8 cellular contexts compared by ENCODE assay signal in genomic region chr14:70086685-70087379, GRCh38.
DNase-seq lines count a peak whose midpoint lies in the region; ATAC-seq and TF ChIP-seq lines count a peak whose summit lies in the region.

No MANE protein-coding gene starts in this region.

- peaks cover 0 to 22% of the 10 kb centered on the region in 2 donors for H3K27me3 ChIP-seq in breast epithelium

- TF ChIP-seq POLR2A in breast epithelium (IDR thresholded peaks at IDR 0.05) = no peak

- H3K27ac ChIP-seq in breast epithelium = no peak overlapping the region

- H3K4me1 Mint-ChIP-seq in MCF 10A (ENCODE audit: insufficient read depth, unreplicated experiment) (no peaks in the 10 kb centered on the region), natural killer cell (no peaks in the 10 kb centered on the region)
- H3K4me1 Mint-ChIP-seq in activated CD8-positive, alpha-beta T cell treated with anti-CD3 and anti-CD28 coated beads, Interleukin-2, amount 10 ng/mL, durations not matched to agents 7 days and 5 days (ENCODE audit: low read depth) = no peaks in the 10 kb centered on the region

- intact Hi-C loops in MCF 10A (cut with micrococcal nuclease) = loop anchor here (1.0 to 2.0 kb wide), 2 partner anchors 231 to 482 kb away; no protein-coding TSS in a partner anchor
- intact Hi-C loops in breast epithelium (cut with DNase I; ENCODE audit: low total_unique reads) = no loop called here
- intact Hi-C loops in natural killer cell (cut with micrococcal nuclease) = no loop called here

- BruUV-seq in MCF 10A (replicated peaks; lab: Mats Ljungman, UMichigan) = no TSS peak

- H3K9me3 Mint-ChIP-seq in MCF 10A (ENCODE audit: unreplicated experiment) (no peaks in the 10 kb centered on the region), natural killer cell (no peaks in the 10 kb centered on the region)
- H3K9me3 Mint-ChIP-seq in activated CD8-positive, alpha-beta T cell treated with anti-CD3 and anti-CD28 coated beads, Interleukin-2, amount 10 ng/mL, durations not matched to agents 7 days and 5 days (ENCODE audit: insufficient read depth) = no peaks in the 10 kb centered on the region

- CTCF ChIA-PET in MCF 10A (lab: Yijun Ruan, JAX) = interaction anchor here (0.7 to 2.7 kb wide), 12 partner anchors 9 to 482 kb away, joined by 3 to 11 read pairs (median 4); no protein-coding TSS in a partner anchor
- CTCF ChIA-PET in activated CD8-positive, alpha-beta T cell treated with anti-CD3 and anti-CD28 coated beads, Interleukin-2, amount 10 ng/mL, durations not matched to agents 7 days and 5 days (lab: Charles Lee) = interaction anchor here (0.7 to 1.4 kb wide), 8 partner anchors 11 to 825 kb away, joined by 3 to 7 read pairs (median 4); no protein-coding TSS in a partner anchor

- TF ChIP-seq CTCF in MCF 10A (IDR thresholded peaks at IDR 0.05; ENCODE audit: unreplicated experiment) = peak; percentile 63
- TF ChIP-seq CTCF in breast epithelium (IDR thresholded peaks at IDR 0.05) = peak in 1 of 3 donors; percentile 20
- no peak for TF ChIP-seq CTCF in natural killer cell (IDR thresholded peaks at IDR 0.05)

- ATAC-seq in activated CD8-positive, alpha-beta T cell treated with anti-CD3 and anti-CD28 coated beads, Interleukin-2, amount 10 ng/mL, durations not matched to agents 7 days and 5 days = no peak
- ATAC-seq in GM19397 (IDR thresholded peaks at IDR 0.05; ENCODE audit: unreplicated experiment) (no peak), HG02571 (IDR thresholded peaks at IDR 0.05; ENCODE audit: unreplicated experiment) (no peak), natural killer cell (no peak)

- H3K4me1 ChIP-seq in breast epithelium = no peaks in the 10 kb centered on the region

- DNase-seq in MCF 10A (ENCODE audit: unreplicated experiment) (peak; percentile 51), breast epithelium (ENCODE audit: low spot score in 2 of 2) (no peak), NCI-H1417 (lab: John Stamatoyannopoulos, UW) (peak; percentile 37 to 76 (median 65)), kidney tubule cell (ENCODE audit: low spot score) (peak; percentile 52), natural killer cell (no peak)
- DNase-seq in activated CD8-positive, alpha-beta T cell treated with anti-CD3 and anti-CD28 coated beads, Interleukin-2, amount 10 ng/mL, durations not matched to agents 7 days and 5 days = peak; percentile 25

- H3K36me3 Mint-ChIP-seq in MCF 10A (ENCODE audit: insufficient read depth, unreplicated experiment) (no peaks in the 10 kb centered on the region), natural killer cell (no peaks in the 10 kb centered on the region)
- H3K36me3 Mint-ChIP-seq in activated CD8-positive, alpha-beta T cell treated with anti-CD3 and anti-CD28 coated beads, Interleukin-2, amount 10 ng/mL, durations not matched to agents 7 days and 5 days (ENCODE audit: low read depth) = no peaks in the 10 kb centered on the region

- no peaks in the 10 kb centered on the region for H3K36me3 ChIP-seq in breast epithelium

- H3K27me3 Mint-ChIP-seq in MCF 10A (ENCODE audit: insufficient read depth, unreplicated experiment) (peaks cover 39% of the 10 kb centered on the region), natural killer cell (ENCODE audit: low read depth in 2 of 2) (peaks cover 13 to 35% of the 10 kb centered on the region in 2 donors)
- H3K27me3 Mint-ChIP-seq in activated CD8-positive, alpha-beta T cell treated with anti-CD3 and anti-CD28 coated beads, Interleukin-2, amount 10 ng/mL, durations not matched to agents 7 days and 5 days (ENCODE audit: low read depth) = peaks cover 21% of the 10 kb centered on the region

- H3K4me3 ChIP-seq in breast epithelium = no peak overlapping the region

- no peaks in the 10 kb centered on the region for H3K9me3 ChIP-seq in breast epithelium

- H3K4me3 Mint-ChIP-seq in MCF 10A (ENCODE audit: unreplicated experiment) = no peak overlapping the region
- no peak overlapping the region for H3K4me3 Mint-ChIP-seq in activated CD8-positive, alpha-beta T cell treated with anti-CD3 and anti-CD28 coated beads, Interleukin-2, amount 10 ng/mL, durations not matched to agents 7 days and 5 days
- H3K4me3 Mint-ChIP-seq in natural killer cell = no peak overlapping the region

- H3K27ac Mint-ChIP-seq in MCF 10A (ENCODE audit: low read depth, unreplicated experiment) = no peak overlapping the region
- no peak overlapping the region for H3K27ac Mint-ChIP-seq in activated CD8-positive, alpha-beta T cell treated with anti-CD3 and anti-CD28 coated beads, Interleukin-2, amount 10 ng/mL, durations not matched to agents 7 days and 5 days
- H3K27ac Mint-ChIP-seq in natural killer cell = no peak overlapping the region

- POLR2A ChIA-PET in MCF 10A (lab: Yijun Ruan, JAX) = interaction anchor here (0.6 to 1.0 kb wide), 4 partner anchors 9 to 611 kb away, joined by 3 read pairs; no protein-coding TSS in a partner anchor
- POLR2A ChIA-PET in activated CD8-positive, alpha-beta T cell treated with anti-CD3 and anti-CD28 coated beads, Interleukin-2, amount 10 ng/mL, durations not matched to agents 7 days and 5 days (lab: Charles Lee) = no interaction called here

Comparison
In these comparisons a context has a peak if more than half of its experiments do, and no peak if none do; other contexts are left out.
1. DNase-seq: peak in MCF 10A (single experiment), NCI-H1417 (3 of 3), activated CD8-positive, alpha-beta T cell treated with anti-CD3 and anti-CD28 coated beads, Interleukin-2, amount 10 ng/mL, durations not matched to agents 7 days and 5 days (single experiment) and kidney tubule cell (single experiment); none in breast epithelium (0 of 2) and natural killer cell (single experiment).